In genomic region chr11:61157743-61158142, GRCh38 we compare ENCODE assay signal across 21 cellular contexts. TPM values are rescaled to one million over a fixed set of nuclear protein-coding genes. Genes with fewer than 3 reads are reported as not detected.
DNase-seq lines count a peak whose midpoint lies in the region; ATAC-seq and TF ChIP-seq lines count a peak whose summit lies in the region.
"Had no signal": no experiment of that assay in that cellular context is flagged by ENCODE, and none has a peak within 500 bp of the region (broad histone marks: within the 10 kb centered on the region; RNA-seq: fewer than 3 reads in every experiment).

No MANE protein-coding gene starts in this region.

- no peak overlapping the region for H2BK5ac ChIP-seq in H9 (ENCODE audit: insufficient read length, low read length)

- no peak overlapping the region for H3K4me2 ChIP-seq in H9 (ENCODE audit: insufficient read depth, insufficient read length, low read length)

- peaks cover 0 to 16% (median 0%) of the 10 kb centered on the region in 3 donors for H3K36me3 ChIP-seq in esophagus squamous epithelium

- H3K4me3 ChIP-seq in esophagus squamous epithelium: no peak overlapping the region
- H3K4me3 ChIP-seq in skin epidermis: no peak overlapping the region
- H3K4me3 ChIP-seq: coronary artery had no signal

- H4K91ac ChIP-seq in H9 (ENCODE audit: insufficient read length, low read depth, low read length): no peak overlapping the region

- no peaks in the 10 kb centered on the region for H4K20me1 ChIP-seq in H9 (ENCODE audit: control insufficient read depth, insufficient read depth, insufficient read length)

- no peak overlapping the region for H3K14ac ChIP-seq in H9 (ENCODE audit: insufficient read depth, low read length)

- no peak overlapping the region for H3K4ac ChIP-seq in H9 (ENCODE audit: low read depth, low read length)

- peaks cover 3% of the 10 kb centered on the region for H3K79me1 ChIP-seq in H9 (ENCODE audit: insufficient read depth, low read depth, low read length, poor library complexity, severe bottlenecking)

- DNase-seq in activated CD4-positive, alpha-beta memory T cell treated with anti-CD3 and anti-CD28 coated beads for 36 hours: peak; percentile 27
- no peak for DNase-seq in activated CD4-positive, alpha-beta memory T cell treated with anti-CD3 and anti-CD28 coated beads, Interleukin-2, amount 10 ng/mL, durations not matched to agents 7 days and 5 days
- DNase-seq in H9 (no peak), esophagus squamous epithelium (lab: John Stamatoyannopoulos, UW) (no peak)
- DNase-seq in stimulated activated CD4-positive, alpha-beta T cell treated with anti-CD3 and anti-CD28 coated beads, Interleukin-1b, Interleukin-23, amount 100 ng/mL, for 48 hours: no peak
- DNase-seq: ACHN; activated T-cell treated with anti-CD3 and anti-CD28 coated beads for 4 hours; anterior cingulate cortex; H7; KBM-7; NCI-H1436; NCI-H524; RPMI8226; stimulated activated naive CD4-positive, alpha-beta T cell treated with Interleukin-2 at 50 U/mL for 16 hours; T-cell had no signal

- H3K9me3 ChIP-seq in H9 (ENCODE audit: control insufficient read depth, low read depth, low read length) (no peaks in the 10 kb centered on the region), esophagus squamous epithelium (peaks cover 0 to 9% (median 0%) of the 10 kb centered on the region in 3 donors)

- H3K9me3 Mint-ChIP-seq in activated CD4-positive, alpha-beta memory T cell treated with anti-CD3 and anti-CD28 coated beads for 36 hours: peaks cover 22% of the 10 kb centered on the region
- H3K9me3 Mint-ChIP-seq in activated CD4-positive, alpha-beta memory T cell treated with anti-CD3 and anti-CD28 coated beads, Interleukin-2, amount 10 ng/mL, durations not matched to agents 7 days and 5 days: peaks cover 14% of the 10 kb centered on the region
- H3K9me3 Mint-ChIP-seq in H9: peaks cover 3 to 11% of the 10 kb centered on the region in 2 experiments; a peak in 3 of 5 replicates

- no peak overlapping the region for H2BK120ac ChIP-seq in H9 (ENCODE audit: low read depth, low read length, poor library complexity, severe bottlenecking)

- H3K4me1 ChIP-seq in H9 (ENCODE audit: insufficient read depth, low read length): no peaks in the 10 kb centered on the region
- H3K4me1 ChIP-seq in esophagus squamous epithelium: peaks cover 28 to 64% (median 49%) of the 10 kb centered on the region in 3 donors

- intact Hi-C loops in activated CD4-positive, alpha-beta memory T cell treated with anti-CD3 and anti-CD28 coated beads for 36 hours (cut with micrococcal nuclease): no loop called here
- intact Hi-C loops in esophagus squamous epithelium (cut with DNase I): no loop called here

- TF ChIP-seq CTCF in H9 (conservative IDR thresholded peaks at IDR 0.05): 0 out of 3 replicates have a peak, but pooled peaks have one; percentile 19
- TF ChIP-seq CTCF in esophagus squamous epithelium (IDR thresholded peaks at IDR 0.05): no peak

- POLR2A ChIA-PET in activated CD4-positive, alpha-beta memory T cell treated with anti-CD3 and anti-CD28 coated beads for 36 hours (lab: Charles Lee): interaction anchor here (0.7 to 0.9 kb wide), 2 partner anchors 12 to 40 kb away, joined by 3 read pairs; no protein-coding TSS in a partner anchor
- POLR2A ChIA-PET in activated CD4-positive, alpha-beta memory T cell treated with anti-CD3 and anti-CD28 coated beads, Interleukin-2, amount 10 ng/mL, durations not matched to agents 7 days and 5 days (lab: Charles Lee): interaction anchor here (0.9 to 1.0 kb wide), 3 partner anchors 28 to 252 kb away, joined by 3 read pairs; no protein-coding TSS in a partner anchor

- CTCF ChIA-PET in activated CD4-positive, alpha-beta memory T cell treated with anti-CD3 and anti-CD28 coated beads for 36 hours (lab: Charles Lee): interaction anchor here (0.9 to 1.4 kb wide), 3 partner anchors 28 to 327 kb away, joined by 3 to 4 read pairs (median 3); no protein-coding TSS in a partner anchor
- CTCF ChIA-PET in activated CD4-positive, alpha-beta memory T cell treated with anti-CD3 and anti-CD28 coated beads, Interleukin-2, amount 10 ng/mL, durations not matched to agents 7 days and 5 days (lab: Charles Lee): interaction anchor here (0.9 to 1.2 kb wide), 2 partner anchors 27 to 29 kb away, joined by 3 to 5 read pairs; no protein-coding TSS in a partner anchor

- no peaks in the 10 kb centered on the region for H3K23me2 ChIP-seq in H9 (ENCODE audit: insufficient read length, low read depth, low read length, poor library complexity, severe bottlenecking)

- no peak for TF ChIP-seq POLR2A in esophagus squamous epithelium (IDR thresholded peaks at IDR 0.05)

- H3K56ac ChIP-seq in H9 (ENCODE audit: insufficient read length, low read depth, low read length): no peak overlapping the region

- H3K27ac ChIP-seq in H9 (ENCODE audit: insufficient read length, low read depth, low read length) (no peak overlapping the region), esophagus squamous epithelium (peak overlapping the region in 3 of 4 donors; percentile 64 to 96 (median 93)), skin epidermis (peak overlapping the region in 15 of 21 experiments; percentile 64 to 98 (median 76))

- H2BK15ac ChIP-seq in H9 (ENCODE audit: low read depth, low read length): no peak overlapping the region

- H2BK20ac ChIP-seq in H9 (ENCODE audit: low read depth, low read length, poor library complexity, severe bottlenecking): no peak overlapping the region

- no peak overlapping the region for H4K8ac ChIP-seq in H9 (replicated peaks; ENCODE audit: insufficient read length, low read depth, low read length)

- H3K18ac ChIP-seq in H9 (ENCODE audit: insufficient read length, low read depth, low read length): no peak overlapping the region

- H2AFZ ChIP-seq in H9 (ENCODE audit: low read length): no peak overlapping the region

- H3K9ac ChIP-seq in H9 (ENCODE audit: extremely low read depth, insufficient read length, low read length): no peak overlapping the region

- WGBS in H9 (ENCODE audit: extremely low coverage, insufficient read length, low lambda C conversion rate): no CpG with 5 or more reads among the region's 3 CpGs
- 37 to 55% methylated on average over 3 of the region's 3 CpGs for WGBS in esophagus squamous epithelium, 2 donors

- no peak overlapping the region for H3K23ac ChIP-seq in H9 (ENCODE audit: insufficient read length, low read depth, low read length)

- H2BK12ac ChIP-seq in H9 (ENCODE audit: insufficient read length, low read depth, low read length): no peak overlapping the region

- H3K4me1 Mint-ChIP-seq in activated CD4-positive, alpha-beta memory T cell treated with anti-CD3 and anti-CD28 coated beads for 36 hours (ENCODE audit: low read depth): peaks cover 39% of the 10 kb centered on the region
- H3K4me1 Mint-ChIP-seq in activated CD4-positive, alpha-beta memory T cell treated with anti-CD3 and anti-CD28 coated beads, Interleukin-2, amount 10 ng/mL, durations not matched to agents 7 days and 5 days: peaks cover 36% of the 10 kb centered on the region
- H3K4me1 Mint-ChIP-seq in H9: peaks cover 35 to 45% of the 10 kb centered on the region in 2 experiments

- H3K27me3 ChIP-seq in H9 (ENCODE audit: insufficient read depth, low read length) (no peaks in the 10 kb centered on the region), esophagus squamous epithelium (no peaks in the 10 kb centered on the region)

- no peak overlapping the region for H3K27ac Mint-ChIP-seq in activated CD4-positive, alpha-beta memory T cell treated with anti-CD3 and anti-CD28 coated beads for 36 hours
- H3K27ac Mint-ChIP-seq in activated CD4-positive, alpha-beta memory T cell treated with anti-CD3 and anti-CD28 coated beads, Interleukin-2, amount 10 ng/mL, durations not matched to agents 7 days and 5 days: no peak overlapping the region
- H3K27ac Mint-ChIP-seq in H9: no peak overlapping the region

- ATAC-seq in GM21390 (IDR thresholded peaks at IDR 0.05; ENCODE audit: unreplicated experiment) (no peak), GM18907 (IDR thresholded peaks at IDR 0.05; ENCODE audit: unreplicated experiment) (no peak)
- ATAC-seq: T-cell had no signal

- H3K79me2 ChIP-seq in H9 (ENCODE audit: insufficient read depth, low read length): peaks cover 1% of the 10 kb centered on the region; the same call in 1 of the 2 replicates

- no peak overlapping the region for H4K5ac ChIP-seq in H9 (ENCODE audit: insufficient read length, low read depth, low read length)

- no peak overlapping the region for H2AK5ac ChIP-seq in H9 (ENCODE audit: insufficient read length, low read length)

- H3K4me3 Mint-ChIP-seq in activated CD4-positive, alpha-beta memory T cell treated with anti-CD3 and anti-CD28 coated beads for 36 hours: no peak overlapping the region
- no peak overlapping the region for H3K4me3 Mint-ChIP-seq in activated CD4-positive, alpha-beta memory T cell treated with anti-CD3 and anti-CD28 coated beads, Interleukin-2, amount 10 ng/mL, durations not matched to agents 7 days and 5 days
- no peak overlapping the region for H3K4me3 Mint-ChIP-seq in H9
- H3K4me3 Mint-ChIP-seq: T-cell had no signal

- H3K27me3 Mint-ChIP-seq in activated CD4-positive, alpha-beta memory T cell treated with anti-CD3 and anti-CD28 coated beads for 36 hours: no peaks in the 10 kb centered on the region
- no peaks in the 10 kb centered on the region for H3K27me3 Mint-ChIP-seq in activated CD4-positive, alpha-beta memory T cell treated with anti-CD3 and anti-CD28 coated beads, Interleukin-2, amount 10 ng/mL, durations not matched to agents 7 days and 5 days
- no peaks in the 10 kb centered on the region for H3K27me3 Mint-ChIP-seq in H9 (ENCODE audit: low read depth)
- H3K27me3 Mint-ChIP-seq: T-cell had no signal

- peaks cover 22% of the 10 kb centered on the region for H3K36me3 Mint-ChIP-seq in activated CD4-positive, alpha-beta memory T cell treated with anti-CD3 and anti-CD28 coated beads for 36 hours
- peaks cover 25% of the 10 kb centered on the region for H3K36me3 Mint-ChIP-seq in activated CD4-positive, alpha-beta memory T cell treated with anti-CD3 and anti-CD28 coated beads, Interleukin-2, amount 10 ng/mL, durations not matched to agents 7 days and 5 days (ENCODE audit: low read depth)
- peaks cover 9 to 26% (median 20%) of the 10 kb centered on the region in 3 experiments for H3K36me3 Mint-ChIP-seq in H9 (ENCODE audit: insufficient read depth in 1 of 3, low read depth in 3 of 3)

- H3T11ph ChIP-seq in H9 (ENCODE audit: low read length): no peak overlapping the region

RNA-seq across cellular contexts. Expression of gene VPS37C, which starts 3.5 kb away (rescaled TPM):
- 1 to 10 TPM; 9.0 TPM for total RNA-seq in activated CD4-positive, alpha-beta memory T cell treated with anti-CD3 and anti-CD28 coated beads for 36 hours
- 1 to 10 TPM; 6.1 to 7.5 TPM for total RNA-seq in activated CD4-positive, alpha-beta memory T cell treated with anti-CD3 and anti-CD28 coated beads, Interleukin-2, amount 10 ng/mL, durations not matched to agents 7 days and 5 days
- total RNA-seq in H9 (2021) (17.3 and 19.0 TPM in 2 replicates), esophagus squamous epithelium (10 to 100 TPM; 12.6 to 23.5 (median 18.0) TPM)

RNA-seq across cellular contexts. Expression of gene PGA3, which starts 45.6 kb away (rescaled TPM):
- total RNA-seq in activated CD4-positive, alpha-beta memory T cell treated with anti-CD3 and anti-CD28 coated beads for 36 hours: not detected
- not detected for total RNA-seq in activated CD4-positive, alpha-beta memory T cell treated with anti-CD3 and anti-CD28 coated beads, Interleukin-2, amount 10 ng/mL, durations not matched to agents 7 days and 5 days
- total RNA-seq in H9 (2021) (not detected in 2 replicates), esophagus squamous epithelium (not detected)
- total RNA-seq: epithelial cell of proximal tubule, H7, kidney epithelial cell, T-cell had no signal

RNA-seq across cellular contexts. Expression of gene CD5, which starts 55.5 kb away (rescaled TPM):
- 100 to 1,000 TPM; 302 to 306 TPM for total RNA-seq in activated CD4-positive, alpha-beta memory T cell treated with anti-CD3 and anti-CD28 coated beads for 36 hours
- 100 to 1,000 TPM; 359 to 373 TPM for total RNA-seq in activated CD4-positive, alpha-beta memory T cell treated with anti-CD3 and anti-CD28 coated beads, Interleukin-2, amount 10 ng/mL, durations not matched to agents 7 days and 5 days
- total RNA-seq in H9 (2021) (not detected in 2 replicates), esophagus squamous epithelium (1 to 10 TPM in 3 of 4 donors, under 1 TPM in 1; 0.75 to 5.8 (median 2.2) TPM)
- total RNA-seq: epithelial cell of proximal tubule, H7, kidney epithelial cell had no signal

Comparison
In these comparisons a context has a peak if more than half of its experiments do, and no peak if none do; other contexts are left out.
1. RNA of gene CD5, which starts 55.5 kb away (total RNA-seq): 359 to 373 TPM in activated CD4-positive, alpha-beta memory T cell treated with anti-CD3 and anti-CD28 coated beads, Interleukin-2, amount 10 ng/mL, durations not matched to agents 7 days and 5 days and 302 to 306 TPM in activated CD4-positive, alpha-beta memory T cell treated with anti-CD3 and anti-CD28 coated beads for 36 hours; 0.75 to 5.8 TPM in esophagus squamous epithelium and not detected in H9; every median in the first group is over 10 times any median in the second.